Comparison of ENCODE assay signal across 20 cellular contexts in genomic region chr14:101116486-101117130, GRCh38.
A peak's percentile ranks its signal among the peaks of the same experiment; 100 is the strongest.
DNase-seq lines count a peak whose midpoint lies in the region; ATAC-seq and TF ChIP-seq lines count a peak whose summit lies in the region.
"Had no signal": no experiment of that assay in that cellular context is flagged by ENCODE, and none has a peak within 500 bp of the region (broad histone marks: within the 10 kb centered on the region; RNA-seq: fewer than 3 reads in every experiment).

No MANE protein-coding gene starts in this region.

- in situ Hi-C loops in GM13976 (cut with MboI; ENCODE audit: low sequenced_read_pairs, unreplicated experiment), result no loop called here

- H4K8ac ChIP-seq in mesendoderm (ENCODE audit: low read depth, low read length), result no peak overlapping the region

- H3K9ac ChIP-seq in mesendoderm (ENCODE audit: low read length), result peak overlapping the region; percentile 44
- H3K9ac ChIP-seq: BLaER1 treated with 17β-estradiol and CSF1 and Interleukin-3, amounts not matched to agents 10 nM and 100 nM had no signal

- H3K9me3 ChIP-seq in prostate gland, result no peaks in the 10 kb centered on the region
- H3K9me3 ChIP-seq: BLaER1 treated with 17β-estradiol and CSF1 and Interleukin-3, amounts not matched to agents 10 nM and 100 nM; HAP-1 had no signal

- WGBS in mesendoderm (ENCODE audit: extremely low coverage, insufficient coverage, low lambda C conversion rate), result no CpG with 5 or more reads among the region's 17 CpGs
- WGBS in prostate gland, result 83% methylated on average over 17 of the region's 17 CpGs

- H3K4ac ChIP-seq in mesendoderm (ENCODE audit: low read depth, low read length), result peak overlapping the region; percentile 17

- no peak overlapping the region for H3K4me3 Mint-ChIP-seq in chondrocyte (ENCODE audit: unreplicated experiment)
- H3K4me3 Mint-ChIP-seq: CD8-positive, alpha-beta T cell had no signal

- TF ChIP-seq POLR2A in prostate gland (IDR thresholded peaks at IDR 0.05), result no peak

- H3K9me3 Mint-ChIP-seq in chondrocyte (ENCODE audit: low read depth), result no peaks in the 10 kb centered on the region
- H3K9me3 Mint-ChIP-seq: CD8-positive, alpha-beta T cell had no signal

- H3K56ac ChIP-seq in mesendoderm (ENCODE audit: low read length), result peak overlapping the region; percentile 85

- TF ChIP-seq CTCF in GM13976 (IDR thresholded peaks at IDR 0.05; ENCODE audit: borderline replicate concordance, control extremely low read depth, extremely low read depth, insufficient read depth, missing control alignments) (no peak), prostate gland (IDR thresholded peaks at IDR 0.05) (no peak), chondrocyte (IDR thresholded peaks at IDR 0.05) (no peak)

- H3K36me3 ChIP-seq in mesendoderm (ENCODE audit: control insufficient read depth, insufficient read depth, low read length), result no peaks in the 10 kb centered on the region
- no peaks in the 10 kb centered on the region for H3K36me3 ChIP-seq in prostate gland
- H3K36me3 ChIP-seq: BLaER1 treated with 17β-estradiol and CSF1 and Interleukin-3, amounts not matched to agents 10 nM and 100 nM; HAP-1 had no signal

- H2BK5ac ChIP-seq in mesendoderm (ENCODE audit: low read length), result peak overlapping the region; percentile 83

- no peak overlapping the region for H3K27ac ChIP-seq in mesendoderm (ENCODE audit: low read depth, low read length)
- no peak overlapping the region for H3K27ac ChIP-seq in prostate gland
- H3K27ac ChIP-seq: BLaER1 treated with 17β-estradiol and CSF1 and Interleukin-3, amounts not matched to agents 10 nM and 100 nM had no signal

- H3K4me1 Mint-ChIP-seq in chondrocyte (ENCODE audit: low read depth), result peaks cover 18% of the 10 kb centered on the region

- H3K4me1 ChIP-seq in mesendoderm (ENCODE audit: control insufficient read depth, low read depth, low read length), result peaks cover 11% of the 10 kb centered on the region
- H3K4me1 ChIP-seq in prostate gland (replicated peaks), result no peaks in the 10 kb centered on the region
- H3K4me1 ChIP-seq: HAP-1 had no signal

- peak overlapping the region; percentile 81 for H2AK5ac ChIP-seq in mesendoderm (ENCODE audit: low read length)

- peak; percentile 3 for DNase-seq in GM13976 (ENCODE audit: low spot score)
- peak; percentile 7 for DNase-seq in activated CD8-positive, alpha-beta memory T cell treated with anti-CD3 and anti-CD28 coated beads, Interleukin-2, amount 50 U/mL, for 48 hours
- no peak for DNase-seq in mesendoderm
- DNase-seq in prostate gland (ENCODE audit: low spot score), result peak; percentile 1
- DNase-seq in chondrocyte (ENCODE audit: low spot score), result no peak
- DNase-seq in dermis blood vessel endothelial cell, result no peak
- no peak for DNase-seq in iPS-NIHi7 (ENCODE audit: extremely low spot score)
- DNase-seq: Calu3, DMS53, IMR-90, NCI-H1417, NCI-H187, NCI-H2107, NCI-H524, RPMI8226, SHP77 treated with DMSO at 0.1 percent for 48 hours had no signal

- no peak overlapping the region for H3K23ac ChIP-seq in mesendoderm (ENCODE audit: low read length)

- no peak overlapping the region for H4K5ac ChIP-seq in mesendoderm (ENCODE audit: low read length)

- intact Hi-C loops in prostate gland (cut with DNase I), result no loop called here

- H2BK120ac ChIP-seq in mesendoderm (ENCODE audit: low read depth, low read length), result no peak overlapping the region

- no peaks in the 10 kb centered on the region for H3K79me1 ChIP-seq in mesendoderm (ENCODE audit: low read length)

- no peaks in the 10 kb centered on the region for H3K79me2 ChIP-seq in mesendoderm (ENCODE audit: control insufficient read depth, insufficient read depth, low read length)

- H3K27ac Mint-ChIP-seq in chondrocyte (ENCODE audit: unreplicated experiment), result no peak overlapping the region
- H3K27ac Mint-ChIP-seq: CD8-positive, alpha-beta T cell had no signal

- no peaks in the 10 kb centered on the region for H3K36me3 Mint-ChIP-seq in chondrocyte (ENCODE audit: low read depth)
- H3K36me3 Mint-ChIP-seq: CD8-positive, alpha-beta T cell had no signal

- no peak for ATAC-seq in HG03565 (IDR thresholded peaks at IDR 0.05; ENCODE audit: unreplicated experiment)
- ATAC-seq: CD8-positive, alpha-beta T cell had no signal

- H3K4me3 ChIP-seq in mesendoderm (ENCODE audit: low read length) (no peak overlapping the region), prostate gland (no peak overlapping the region)
- H3K4me3 ChIP-seq: BLaER1 treated with 17β-estradiol and CSF1 and Interleukin-3, amounts not matched to agents 10 nM and 100 nM; HAP-1 had no signal

- H3K27me3 ChIP-seq in mesendoderm (ENCODE audit: insufficient read depth, low read length, poor library complexity) (no peaks in the 10 kb centered on the region), prostate gland (replicated peaks; ENCODE audit: insufficient read depth) (peaks cover 4% of the 10 kb centered on the region)
- H3K27me3 ChIP-seq: BLaER1 treated with 17β-estradiol and CSF1 and Interleukin-3, amounts not matched to agents 10 nM and 100 nM had no signal

- H3K27me3 Mint-ChIP-seq in chondrocyte (ENCODE audit: low read depth), result no peaks in the 10 kb centered on the region

- H3K18ac ChIP-seq in mesendoderm (ENCODE audit: low read length), result peak overlapping the region; percentile 51

- H2BK15ac ChIP-seq in mesendoderm (replicated peaks; ENCODE audit: low read depth), result no peak overlapping the region

- no peak overlapping the region for H3K4me2 ChIP-seq in mesendoderm (ENCODE audit: low read length)

Comparison
In these comparisons a context has a peak if more than half of its experiments do, and no peak if none do; other contexts are left out.
1. DNase-seq: peak in GM13976 (single experiment), activated CD8-positive, alpha-beta memory T cell treated with anti-CD3 and anti-CD28 coated beads, Interleukin-2, amount 50 U/mL, for 48 hours (single experiment) and prostate gland (single experiment); none in mesendoderm (single experiment), chondrocyte (single experiment), dermis blood vessel endothelial cell (single experiment) and iPS-NIHi7 (single experiment).